ENCODE assay signal across 9 cellular contexts in genomic region chr1:28642056-28642846, GRCh38. TPM values are rescaled to one million over a fixed set of nuclear protein-coding genes. Genes with fewer than 3 reads are reported as not detected.
DNase-seq lines count a peak whose midpoint lies in the region; ATAC-seq and TF ChIP-seq lines count a peak whose summit lies in the region.
"Had no signal": no experiment of that assay in that cellular context is flagged by ENCODE, and none has a peak within 500 bp of the region (broad histone marks: within the 10 kb centered on the region; RNA-seq: fewer than 3 reads in every experiment).

No MANE protein-coding gene starts in this region.

- H3K27ac ChIP-seq in right atrium auricular region: peak overlapping the region; percentile 90 to 95

- H3K9me3 ChIP-seq in right atrium auricular region: no peaks in the 10 kb centered on the region

- H3K27me3 ChIP-seq in right atrium auricular region: no peaks in the 10 kb centered on the region

- peak; percentile 73 for DNase-seq in Right ventricle myocardium inferior (ENCODE audit: missing footprints)
- no peak for DNase-seq in cardiac septum (ENCODE audit: low spot score)
- DNase-seq in activated T-helper 9 cell treated with anti-CD3 and anti-CD28 coated beads, Interleukin-2, amount 50 U/mL, for 16 hours (ENCODE audit: low read depth): peak; percentile 3
- DNase-seq in right atrium auricular region (ENCODE audit: low spot score): no peak
- DNase-seq in skeletal muscle cell (ENCODE audit: low read depth): no peak
- no peak for DNase-seq in NCI-H2029 (lab: John Stamatoyannopoulos, UW)
- DNase-seq in stimulated activated CD4-positive, alpha-beta T cell treated with anti-CD3 and anti-CD28 coated beads, Interleukin-15, amount 100 ng/mL, for 24 hours: no peak

- ATAC-seq in Right ventricle myocardium inferior (peak; percentile 4), HG03460 (IDR thresholded peaks at IDR 0.05; ENCODE audit: unreplicated experiment) (peak; percentile 19)

- H3K4me1 ChIP-seq in right atrium auricular region: peaks cover 0 to 32% of the 10 kb centered on the region in 2 donors

- no peak for TF ChIP-seq CTCF in right atrium auricular region (IDR thresholded peaks at IDR 0.05)

- peak overlapping the region; percentile 82 to 87 for H3K4me3 ChIP-seq in right atrium auricular region
- H3K4me3 ChIP-seq in skeletal muscle cell (ENCODE audit: low read depth, low read length): peak overlapping the region; percentile 61

- no peaks in the 10 kb centered on the region for H3K36me3 ChIP-seq in right atrium auricular region

- intact Hi-C loops in Right ventricle myocardium inferior (cut with DNase I) (loop anchor here (2.0 kb wide), 1 partner anchor 61 kb away; no protein-coding TSS in a partner anchor), cardiac septum (cut with DNase I) (loop anchor here (1.0 to 10.0 kb wide), 3 partner anchors 94 to 540 kb away; partner anchors contain the start of genes SRSF4 and YTHDF2)

RNA-seq across cellular contexts. Expression of gene TAF12, which starts 0.6 kb away (rescaled TPM):
- total RNA-seq in Right ventricle myocardium inferior: 27.7 TPM
- total RNA-seq in cardiac septum: 17.3 TPM
- 10 to 100 TPM; 22.1 to 28.9 TPM for total RNA-seq in right atrium auricular region

RNA-seq across cellular contexts. Expression of gene RNU11, which starts 6.1 kb away (rescaled TPM):
- total RNA-seq in Right ventricle myocardium inferior (not detected), cardiac septum (not detected), right atrium auricular region (not detected)
- total RNA-seq: pulmonary artery endothelial cell had no signal

RNA-seq across cellular contexts. Expression of gene GMEB1, which starts 26.3 kb away (rescaled TPM):
- total RNA-seq in Right ventricle myocardium inferior (6.5 TPM), cardiac septum (8.2 TPM), right atrium auricular region (1 to 10 TPM; 4.2 to 8.8 TPM)

RNA-seq across cellular contexts. Expression of gene RAB42, which starts 50.2 kb away (rescaled TPM):
- total RNA-seq in Right ventricle myocardium inferior (1.6 TPM), cardiac septum (1.1 TPM), right atrium auricular region (1 to 10 TPM; 1.5 to 2.0 TPM)

Comparison
In these comparisons a context has a peak if more than half of its experiments do, and no peak if none do; other contexts are left out.
1. DNase-seq: peak in Right ventricle myocardium inferior (single experiment) and activated T-helper 9 cell treated with anti-CD3 and anti-CD28 coated beads, Interleukin-2, amount 50 U/mL, for 16 hours (single experiment); none in cardiac septum (single experiment), right atrium auricular region (single experiment), skeletal muscle cell (single experiment), NCI-H2029 (single experiment) and stimulated activated CD4-positive, alpha-beta T cell treated with anti-CD3 and anti-CD28 coated beads, Interleukin-15, amount 100 ng/mL, for 24 hours (single experiment).